13 cellular contexts compared by ENCODE assay signal in genomic region chr6:124069230-124069815, GRCh38.
"Had no signal": no experiment of that assay in that cellular context is flagged by ENCODE, and none has a peak within 500 bp of the region (broad histone marks: within the 10 kb centered on the region; RNA-seq: fewer than 3 reads in every experiment).

No MANE protein-coding gene starts in this region.

- DNase-seq: cortex of kidney; effector CD8-positive, alpha-beta T cell; foreskin melanocyte; head of caudate nucleus; mesendoderm; naive thymus-derived CD4-positive, alpha-beta T cell; nephron progenitor cell; sigmoid colon; small intestine; stimulated activated CD4-positive, alpha-beta T cell treated with anti-CD3 and anti-CD28 coated beads, Interleukin-12 subunit alpha, Interleukin-12 subunit beta, amount 100 ng/mL, for 4 hours; stimulated activated naive CD4-positive, alpha-beta T cell; stomach; trophoblast cell had no signal

- ATAC-seq: naive thymus-derived CD4-positive, alpha-beta T cell had no signal
